24 cellular contexts compared by ENCODE assay signal in the genomic region with DNA sequence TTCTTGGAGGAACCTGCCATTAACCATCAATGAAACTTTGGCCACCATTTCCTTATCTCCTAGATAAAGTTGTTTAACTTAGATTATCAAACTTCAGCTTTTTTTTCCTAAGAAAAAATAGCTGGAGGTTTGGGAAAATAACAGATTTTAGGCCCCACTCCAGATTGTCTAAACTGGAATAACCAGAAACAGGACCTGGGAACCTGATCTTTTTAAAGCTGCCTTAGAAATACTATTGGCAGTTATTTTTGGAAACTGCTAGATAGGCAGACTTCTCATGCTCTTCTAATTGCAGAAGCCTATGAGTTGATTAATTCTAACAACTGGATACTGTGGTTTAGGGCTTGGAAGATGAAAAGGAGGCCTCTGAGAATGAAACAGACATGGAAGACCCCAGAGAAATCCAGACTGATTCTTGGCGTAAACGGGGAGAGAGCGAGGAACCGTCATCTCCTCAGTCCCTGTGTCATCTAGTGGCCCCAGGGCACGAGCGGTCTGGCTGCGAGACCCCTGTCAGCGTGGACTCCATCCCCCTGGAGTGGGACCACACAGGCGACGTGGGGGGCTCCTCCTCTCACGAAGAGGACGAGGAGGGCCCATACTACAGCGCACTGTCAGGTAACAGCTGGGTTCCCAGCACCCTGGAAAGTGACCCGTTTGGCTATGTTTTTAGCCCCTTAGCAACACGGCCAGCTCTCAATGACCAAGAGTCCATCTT.
DNase-seq lines count a peak whose midpoint lies in the region; ATAC-seq and TF ChIP-seq lines count a peak whose summit lies in the region.
"Had no signal": no experiment of that assay in that cellular context is flagged by ENCODE, and none has a peak within 500 bp of the region (broad histone marks: within the 10 kb centered on the region; RNA-seq: fewer than 3 reads in every experiment).

No MANE protein-coding gene starts in this region.

- 93% methylated on average over 15 of the region's 15 CpGs for WGBS in hepatocyte (ENCODE audit: low lambda C conversion rate, missing lambda C conversion rate)

- H3K4me1 ChIP-seq in cardiac muscle cell (ENCODE audit: low read depth), result peaks cover 39% of the 10 kb centered on the region
- H3K4me1 ChIP-seq in hepatocyte (ENCODE audit: insufficient read depth), result peaks cover 16% of the 10 kb centered on the region
- H3K4me1 ChIP-seq in upper lobe of right lung, result peaks cover 11% of the 10 kb centered on the region

- TF ChIP-seq CTCF in cardiac muscle cell (IDR thresholded peaks at IDR 0.05; ENCODE audit: low read depth, low read length), result no peak
- no peak for TF ChIP-seq CTCF in hepatocyte (IDR thresholded peaks at IDR 0.05; ENCODE audit: poor library complexity)
- no peak for TF ChIP-seq CTCF in progenitor cell of endocrine pancreas (IDR thresholded peaks at IDR 0.05; ENCODE audit: unreplicated experiment)
- TF ChIP-seq CTCF in upper lobe of right lung (IDR thresholded peaks at IDR 0.05), result no peak

- peaks cover 48% of the 10 kb centered on the region for H3K36me3 Mint-ChIP-seq in progenitor cell of endocrine pancreas (ENCODE audit: insufficient read depth)

- no peak overlapping the region for H3K4me3 Mint-ChIP-seq in progenitor cell of endocrine pancreas (ENCODE audit: low read depth)
- H3K4me3 Mint-ChIP-seq: activated CD4-positive, alpha-beta T cell treated with anti-CD3 and anti-CD28 coated beads for 36 hours; activated CD8-positive, alpha-beta T cell treated with anti-CD3 and anti-CD28 coated beads, Interleukin-2, amount 10 ng/mL, durations not matched to agents 7 days and 5 days; activated naive CD8-positive, alpha-beta T cell treated with anti-CD3 and anti-CD28 coated beads for 36 hours; CD4-positive, alpha-beta T cell; central memory CD8-positive, alpha-beta T cell; GM23338; HFFc6; T-helper 2 cell treated with Interferon-gamma antibody and Interleukin-4, amounts not matched to agents 5 μg/mL and 100 μg/mL, for 36 hours had no signal

- intact Hi-C loops in Right ventricle myocardium inferior (cut with DNase I) (no loop called here), upper lobe of right lung (cut with DNase I) (no loop called here)

- H3K27me3 ChIP-seq in cardiac muscle cell (no peaks in the 10 kb centered on the region), hepatocyte (no peaks in the 10 kb centered on the region), upper lobe of right lung (no peaks in the 10 kb centered on the region)
- H3K27me3 ChIP-seq: gastroesophageal sphincter had no signal

- H3K4me3 ChIP-seq in cardiac muscle cell, result no peak overlapping the region
- H3K4me3 ChIP-seq in hepatocyte, result no peak overlapping the region
- no peak overlapping the region for H3K4me3 ChIP-seq in upper lobe of right lung
- H3K4me3 ChIP-seq: gastroesophageal sphincter, GM23338 had no signal

- H3K27ac ChIP-seq in cardiac muscle cell (peak overlapping the region; percentile 79), hepatocyte (peak overlapping the region; percentile 84), upper lobe of right lung (peak overlapping the region; percentile 70)
- H3K27ac ChIP-seq: gastroesophageal sphincter had no signal

- H3K27ac Mint-ChIP-seq in progenitor cell of endocrine pancreas, result peak overlapping the region; percentile 96
- H3K27ac Mint-ChIP-seq: activated CD4-positive, alpha-beta T cell treated with anti-CD3 and anti-CD28 coated beads for 36 hours; activated CD8-positive, alpha-beta T cell treated with anti-CD3 and anti-CD28 coated beads, Interleukin-2, amount 10 ng/mL, durations not matched to agents 7 days and 5 days; activated naive CD8-positive, alpha-beta T cell treated with anti-CD3 and anti-CD28 coated beads for 36 hours; CD4-positive, alpha-beta T cell; GM23338; HFFc6; T-helper 2 cell treated with Interferon-gamma antibody and Interleukin-4, amounts not matched to agents 5 μg/mL and 100 μg/mL, for 36 hours had no signal

- peak in 1 of 2 donors; percentile 19 for DNase-seq in cardiac muscle cell (ENCODE audit: low read depth in 1 of 2, low spot score in 1 of 2)
- no peak for DNase-seq in Right ventricle myocardium inferior (ENCODE audit: missing footprints)
- no peak for DNase-seq in hepatocyte (ENCODE audit: low spot score)
- DNase-seq in progenitor cell of endocrine pancreas (ENCODE audit: low spot score, unreplicated experiment), result no peak
- no peak for DNase-seq in upper lobe of right lung
- no peak for DNase-seq in T-helper 1 cell
- no peak for DNase-seq in NCI-H2171 (lab: John Stamatoyannopoulos, UW)
- DNase-seq in NOMO-1 treated with dmso at 0.1 percent for 144 hours (lab: John Stamatoyannopoulos, UW; ENCODE audit: unreplicated experiment), result no peak
- DNase-seq: activated CD4-positive, alpha-beta T cell treated with anti-CD3 and anti-CD28 coated beads for 36 hours; activated CD8-positive, alpha-beta T cell treated with anti-CD3 and anti-CD28 coated beads, Interleukin-2, amount 10 ng/mL, durations not matched to agents 7 days and 5 days; activated effector memory CD4-positive, alpha-beta T cell treated with anti-CD3 and anti-CD28 coated beads, Interleukin-2, amount 50 U/mL, for 16 hours; activated naive CD8-positive, alpha-beta T cell treated with anti-CD3 and anti-CD28 coated beads for 36 hours; aorta; CD4-positive, alpha-beta T cell; HFFc6; Kasumi-1; NCI-H526 treated with DMSO at 0.1 percent for 48 hours; RPMI8226; SK-N-SH; stimulated activated naive CD4-positive, alpha-beta T cell treated with Interleukin-2 at 50 U/mL for 16 hours had no signal

- H3K27me3 Mint-ChIP-seq in progenitor cell of endocrine pancreas, result no peaks in the 10 kb centered on the region
- H3K27me3 Mint-ChIP-seq: activated CD4-positive, alpha-beta T cell treated with anti-CD3 and anti-CD28 coated beads for 36 hours; activated naive CD8-positive, alpha-beta T cell treated with anti-CD3 and anti-CD28 coated beads for 36 hours; CD4-positive, alpha-beta T cell; central memory CD8-positive, alpha-beta T cell had no signal

- H3K4me1 Mint-ChIP-seq in progenitor cell of endocrine pancreas (ENCODE audit: low read depth), result peaks cover 20% of the 10 kb centered on the region
- H3K4me1 Mint-ChIP-seq: activated CD4-positive, alpha-beta T cell treated with anti-CD3 and anti-CD28 coated beads for 36 hours; activated naive CD8-positive, alpha-beta T cell treated with anti-CD3 and anti-CD28 coated beads for 36 hours; central memory CD8-positive, alpha-beta T cell; GM23338 had no signal

- H3K9me3 Mint-ChIP-seq in progenitor cell of endocrine pancreas (ENCODE audit: low read depth), result no peaks in the 10 kb centered on the region
- H3K9me3 Mint-ChIP-seq: activated naive CD8-positive, alpha-beta T cell treated with anti-CD3 and anti-CD28 coated beads for 36 hours; CD4-positive, alpha-beta T cell; central memory CD8-positive, alpha-beta T cell; GM23338; HFFc6; T-helper 2 cell treated with Interferon-gamma antibody and Interleukin-4, amounts not matched to agents 5 μg/mL and 100 μg/mL, for 36 hours had no signal

- peak overlapping the region; percentile 14 for H3K4me2 ChIP-seq in hepatocyte
- H3K4me2 ChIP-seq: GM23338, SK-N-SH had no signal

- no peaks in the 10 kb centered on the region for H3K79me2 ChIP-seq in hepatocyte

- no peaks in the 10 kb centered on the region for H3K9me3 ChIP-seq in cardiac muscle cell (ENCODE audit: low read depth)
- H3K9me3 ChIP-seq in hepatocyte (ENCODE audit: low read depth), result no peaks in the 10 kb centered on the region
- no peaks in the 10 kb centered on the region for H3K9me3 ChIP-seq in upper lobe of right lung
- H3K9me3 ChIP-seq: gastroesophageal sphincter, SK-N-SH had no signal

- H4K20me1 ChIP-seq in hepatocyte (ENCODE audit: insufficient read depth, poor library complexity, severe bottlenecking), result no peaks in the 10 kb centered on the region

- no peaks in the 10 kb centered on the region for H3K9me2 ChIP-seq in hepatocyte (replicated peaks; ENCODE audit: insufficient read depth)
- H3K9me2 ChIP-seq: SK-N-SH had no signal

- peaks cover 14% of the 10 kb centered on the region for H3K36me3 ChIP-seq in cardiac muscle cell
- no peaks in the 10 kb centered on the region for H3K36me3 ChIP-seq in hepatocyte (replicated peaks; ENCODE audit: insufficient read depth, low read depth)
- H3K36me3 ChIP-seq in upper lobe of right lung, result peaks cover 79% of the 10 kb centered on the region

- no peak overlapping the region for H2AFZ ChIP-seq in hepatocyte
- H2AFZ ChIP-seq: GM23338 had no signal

- no peak for ATAC-seq in Right ventricle myocardium inferior
- ATAC-seq in upper lobe of right lung, result no peak
- ATAC-seq: activated CD4-positive, alpha-beta T cell treated with anti-CD3 and anti-CD28 coated beads for 36 hours; activated CD8-positive, alpha-beta T cell treated with anti-CD3 and anti-CD28 coated beads, Interleukin-2, amount 10 ng/mL, durations not matched to agents 7 days and 5 days; gastroesophageal sphincter; GM23338 had no signal
